In genomic region chr7:102291056-102291915, GRCh38 we compare ENCODE assay signal across 10 cellular contexts. TPM values are rescaled to one million over a fixed set of nuclear protein-coding genes. Genes with fewer than 3 reads are reported as not detected.
DNase-seq lines count a peak whose midpoint lies in the region; ATAC-seq, FAIRE-seq and TF ChIP-seq lines count a peak whose summit lies in the region.
"Had no signal": no experiment of that assay in that cellular context is flagged by ENCODE, and none has a peak within 500 bp of the region (broad histone marks: within the 10 kb centered on the region; RNA-seq: fewer than 3 reads in every experiment).

No MANE protein-coding gene starts in this region.

- no peaks in the 10 kb centered on the region for H3K9me3 Mint-ChIP-seq in effector memory CD8-positive, alpha-beta T cell

- no peaks in the 10 kb centered on the region for H3K36me3 Mint-ChIP-seq in effector memory CD8-positive, alpha-beta T cell (ENCODE audit: insufficient read depth)

- no peaks in the 10 kb centered on the region for H3K36me3 ChIP-seq in kidney (ENCODE audit: control insufficient read depth in 1 of 2, insufficient read depth in 2 of 2, low read length in 2 of 2)
- H3K36me3 ChIP-seq: tibial artery had no signal

- H3K9me3 ChIP-seq in kidney (ENCODE audit: control insufficient read depth in 1 of 2, low read length in 2 of 2), result no peaks in the 10 kb centered on the region
- H3K9me3 ChIP-seq: tibial artery had no signal

- peak; percentile 53 for ATAC-seq in GM19452 (IDR thresholded peaks at IDR 0.05; ENCODE audit: unreplicated experiment)
- peak; percentile 49 for ATAC-seq in HG03378 (IDR thresholded peaks at IDR 0.05; ENCODE audit: unreplicated experiment)
- peak; percentile 39 for ATAC-seq in effector memory CD8-positive, alpha-beta T cell (replicated peaks)
- ATAC-seq in GM21528 (IDR thresholded peaks at IDR 0.05; ENCODE audit: low FRiP score, unreplicated experiment), result no peak
- ATAC-seq in sciatic nerve, result no peak

- no peak overlapping the region for H3K9ac ChIP-seq in kidney (ENCODE audit: low read length in 2 of 2)

- no peak overlapping the region for H3K27ac ChIP-seq in kidney (ENCODE audit: low read depth in 2 of 2, low read length in 2 of 2)
- H3K27ac ChIP-seq: tibial artery had no signal

- peak overlapping the region in 1 of 2 donors; percentile 35 for H3K27ac Mint-ChIP-seq in effector memory CD8-positive, alpha-beta T cell

- no peak overlapping the region for H3K4me3 ChIP-seq in kidney (ENCODE audit: low read length in 2 of 2)
- H3K4me3 ChIP-seq: tibial artery had no signal

- no peak overlapping the region for H3K4me3 Mint-ChIP-seq in effector memory CD8-positive, alpha-beta T cell

- no peak for TF ChIP-seq POLR2A in GM12891 (IDR thresholded peaks at IDR 0.05; ENCODE audit: low read depth, low read length)

- peaks cover 4 to 13% of the 10 kb centered on the region in 2 donors for H3K4me1 Mint-ChIP-seq in effector memory CD8-positive, alpha-beta T cell (ENCODE audit: low read depth in 2 of 2)

- intact Hi-C loops in sciatic nerve (cut with DNase I), result no loop called here
- intact Hi-C loops in kidney (cut with DNase I), result no loop called here

- peaks cover 0 to 8% of the 10 kb centered on the region in 2 donors for H3K4me1 ChIP-seq in kidney (ENCODE audit: control insufficient read depth in 1 of 2, insufficient read depth in 1 of 2, low read depth in 1 of 2, low read length in 2 of 2)

- FAIRE-seq in GM12891 (lab: Jason Lieb, UNC) (peak; percentile 99), kidney (lab: Jason Lieb, UNC) (no peak)

- H3K27me3 Mint-ChIP-seq in effector memory CD8-positive, alpha-beta T cell, result peaks cover 0 to 43% of the 10 kb centered on the region in 2 donors

- no peak for TF ChIP-seq CTCF in kidney (IDR thresholded peaks at IDR 0.05; ENCODE audit: borderline replicate concordance, extremely low read depth, insufficient read depth)

- DNase-seq in GM12891 (ENCODE audit: insufficient read length, low spot score) (peak; percentile 74), sciatic nerve (ENCODE audit: low spot score) (no peak), GOT3 (lab: John Stamatoyannopoulos, UW) (no peak), kidney (no peak)
- DNase-seq in effector memory CD8-positive, alpha-beta T cell, result no peak
- DNase-seq: NCI-H1694 treated with DMSO at 0.1 percent for 48 hours had no signal

TF ChIP-seq in GM12891, 5 proteins besides CTCF, POLR2A, EP300 and RAD21:
- TF ChIP-seq SPI1 (IDR thresholded peaks at IDR 0.05; ENCODE audit: low read depth, low read length), result peak; percentile 18; the same call in 1 of the 2 replicates
- no peak for TF ChIP-seq PAX5 (IDR thresholded peaks at IDR 0.05; ENCODE audit: insufficient read depth, low read length, severe bottlenecking)

RNA-seq across cellular contexts. Expression of gene SH2B2, which starts 4.6 kb away (rescaled TPM):
- 12.1 TPM for polyA plus RNA-seq in GM12891 (2012; ENCODE audit: low read depth, missing spikeins)
- total RNA-seq in sciatic nerve (9.9 TPM), kidney (11.0 TPM)
- 4.5 TPM for polyA plus RNA-seq in kidney (ENCODE audit: insufficient read depth, low read depth, low replicate concordance)

Comparison
In these comparisons a context has a peak if more than half of its experiments do, and no peak if none do; other contexts are left out.
1. ATAC-seq: peak in GM19452 (single experiment), HG03378 (single experiment) and effector memory CD8-positive, alpha-beta T cell (single experiment); none in GM21528 (single experiment) and sciatic nerve (single experiment).